Comparison of ENCODE assay signal across 16 cellular contexts in the genomic region with DNA sequence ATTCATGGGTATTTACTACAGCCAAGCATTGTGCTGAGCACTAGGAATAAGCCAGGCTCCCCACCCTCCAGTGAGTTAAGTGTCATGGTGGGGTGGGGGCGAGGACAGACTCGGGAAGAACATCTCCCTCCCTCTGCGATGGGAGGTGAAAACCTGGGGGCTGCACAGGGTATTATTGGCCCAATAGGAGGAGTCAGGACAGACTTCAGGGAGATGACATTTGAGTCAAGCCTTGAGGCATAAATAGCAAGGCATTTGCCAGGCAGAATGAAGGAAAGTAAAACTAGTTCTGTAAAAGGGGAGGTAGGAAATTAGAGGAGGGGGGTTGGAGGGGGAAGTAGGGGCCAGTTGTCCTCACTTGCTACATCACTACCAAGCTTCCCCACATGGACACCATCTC. TPM values are rescaled to one million over a fixed set of nuclear protein-coding genes. Genes with fewer than 3 reads are reported as not detected.
DNase-seq lines count a peak whose midpoint lies in the region; ATAC-seq and TF ChIP-seq lines count a peak whose summit lies in the region.
"Had no signal": no experiment of that assay in that cellular context is flagged by ENCODE, and none has a peak within 500 bp of the region (broad histone marks: within the 10 kb centered on the region; RNA-seq: fewer than 3 reads in every experiment).

No MANE protein-coding gene starts in this region.

- peak overlapping the region; percentile 69 for H3K4me2 ChIP-seq in KMS-11

- no peaks in the 10 kb centered on the region for H3K9me3 Mint-ChIP-seq in HFFc6
- no peaks in the 10 kb centered on the region for H3K9me3 Mint-ChIP-seq in activated T-helper 1 cell treated with anti-CD3 and anti-CD28 coated beads, Interleukin-12 subunit alpha, Interleukin-12 subunit beta, Interleukin-2, Interleukin-4 antibody, amounts not matched to agents 30 ng/mL and 10 ng/mL and 1 ng/mL, durations not matched to agents 14 hours and 24 hours and 36 hours
- H3K9me3 Mint-ChIP-seq in activated T-cell treated with anti-CD3 and anti-CD28 coated beads, Interleukin-2, amount 50 U/mL, for 24 hours = no peaks in the 10 kb centered on the region
- H3K9me3 Mint-ChIP-seq: CD4-positive, alpha-beta memory T cell had no signal

- H3K27ac ChIP-seq in KMS-11 (peak overlapping the region; percentile 9; the same call in 1 of the 2 replicates), SJCRH30 (peak overlapping the region; percentile 38), mucosa of rectum (ENCODE audit: low read depth in 2 of 2, low read length in 2 of 2) (peak overlapping the region; percentile 31 to 49), skeletal muscle tissue (ENCODE audit: low read depth, low read length) (peak overlapping the region; percentile 36)

- TF ChIP-seq CTCF in KMS-11 (conservative IDR thresholded peaks at IDR 0.05; ENCODE audit: low read depth, low read length) (no peak), HFFc6 (IDR thresholded peaks at IDR 0.05) (no peak)

- H3K27me3 ChIP-seq in KMS-11 (ENCODE audit: insufficient read depth, low read depth) = no peaks in the 10 kb centered on the region
- no peaks in the 10 kb centered on the region for H3K27me3 ChIP-seq in SJCRH30
- H3K27me3 ChIP-seq in mucosa of rectum (ENCODE audit: control insufficient read depth in 2 of 2, insufficient read depth in 2 of 2, low read length in 2 of 2) = peaks cover 5 to 28% of the 10 kb centered on the region in 2 donors
- peaks cover 18 to 37% (median 20%) of the 10 kb centered on the region in 3 donors for H3K27me3 ChIP-seq in skeletal muscle tissue (ENCODE audit: control insufficient read depth in 3 of 3, insufficient read depth in 3 of 3, low read length in 3 of 3)

- no peak overlapping the region for H3K27ac Mint-ChIP-seq in HFFc6
- H3K27ac Mint-ChIP-seq in activated T-helper 1 cell treated with anti-CD3 and anti-CD28 coated beads, Interleukin-12 subunit alpha, Interleukin-12 subunit beta, Interleukin-2, Interleukin-4 antibody, amounts not matched to agents 30 ng/mL and 10 ng/mL and 1 ng/mL, durations not matched to agents 14 hours and 24 hours and 36 hours = no peak overlapping the region
- H3K27ac Mint-ChIP-seq in activated T-cell treated with anti-CD3 and anti-CD28 coated beads, Interleukin-2, amount 50 U/mL, for 24 hours = no peak overlapping the region
- H3K27ac Mint-ChIP-seq: CD4-positive, alpha-beta memory T cell had no signal

- no peaks in the 10 kb centered on the region for H3K79me2 ChIP-seq in KMS-11 (ENCODE audit: insufficient read depth, low read depth)

- H3K4me1 ChIP-seq in KMS-11 (ENCODE audit: low read depth, poor library complexity, severe bottlenecking) = peaks cover 36% of the 10 kb centered on the region
- H3K4me1 ChIP-seq in SJCRH30 = peaks cover 26% of the 10 kb centered on the region
- H3K4me1 ChIP-seq in mucosa of rectum (ENCODE audit: control insufficient read depth in 2 of 2, insufficient read depth in 2 of 2, low read length in 2 of 2) = peaks cover 0 to 4% of the 10 kb centered on the region in 2 donors
- H3K4me1 ChIP-seq in skeletal muscle tissue (ENCODE audit: control insufficient read depth in 3 of 3, insufficient read depth in 3 of 3, low read length in 3 of 3) = peaks cover 0 to 8% (median 6%) of the 10 kb centered on the region in 3 donors

- no peaks in the 10 kb centered on the region for H4K20me1 ChIP-seq in KMS-11 (ENCODE audit: insufficient read depth)

- DNase-seq in SJCRH30 (peak in 1 of 2 experiments; percentile 54), HFFc6 (no peak)
- DNase-seq in activated T-helper 1 cell treated with anti-CD3 and anti-CD28 coated beads, Interleukin-12 subunit alpha, Interleukin-12 subunit beta, Interleukin-2, Interleukin-4 antibody, amounts not matched to agents 30 ng/mL and 10 ng/mL and 1 ng/mL, durations not matched to agents 14 hours and 24 hours and 36 hours (ENCODE audit: low spot score) = no peak
- DNase-seq in activated T-cell treated with anti-CD3 and anti-CD28 coated beads, Interleukin-2, amount 50 U/mL, for 24 hours = no peak
- DNase-seq: Caco-2; CD4-positive, alpha-beta memory T cell; DND-41; GOT3; NCI-H1048; SW 1271 had no signal

- no peak overlapping the region for H3K4me3 Mint-ChIP-seq in HFFc6
- no peak overlapping the region for H3K4me3 Mint-ChIP-seq in activated T-helper 1 cell treated with anti-CD3 and anti-CD28 coated beads, Interleukin-12 subunit alpha, Interleukin-12 subunit beta, Interleukin-2, Interleukin-4 antibody, amounts not matched to agents 30 ng/mL and 10 ng/mL and 1 ng/mL, durations not matched to agents 14 hours and 24 hours and 36 hours
- H3K4me3 Mint-ChIP-seq in activated T-cell treated with anti-CD3 and anti-CD28 coated beads, Interleukin-2, amount 50 U/mL, for 24 hours = no peak overlapping the region
- H3K4me3 Mint-ChIP-seq: CD4-positive, alpha-beta memory T cell had no signal

- peaks cover 37% of the 10 kb centered on the region for H3K27me3 Mint-ChIP-seq in HFFc6 (ENCODE audit: insufficient read depth)
- H3K27me3 Mint-ChIP-seq in activated T-helper 1 cell treated with anti-CD3 and anti-CD28 coated beads, Interleukin-12 subunit alpha, Interleukin-12 subunit beta, Interleukin-2, Interleukin-4 antibody, amounts not matched to agents 30 ng/mL and 10 ng/mL and 1 ng/mL, durations not matched to agents 14 hours and 24 hours and 36 hours (ENCODE audit: insufficient read depth) = peaks cover 31% of the 10 kb centered on the region
- H3K27me3 Mint-ChIP-seq in activated T-cell treated with anti-CD3 and anti-CD28 coated beads, Interleukin-2, amount 50 U/mL, for 24 hours = peaks cover 70% of the 10 kb centered on the region

- peaks cover 35% of the 10 kb centered on the region for H3K4me1 Mint-ChIP-seq in HFFc6 (ENCODE audit: low read depth)
- H3K4me1 Mint-ChIP-seq in activated T-helper 1 cell treated with anti-CD3 and anti-CD28 coated beads, Interleukin-12 subunit alpha, Interleukin-12 subunit beta, Interleukin-2, Interleukin-4 antibody, amounts not matched to agents 30 ng/mL and 10 ng/mL and 1 ng/mL, durations not matched to agents 14 hours and 24 hours and 36 hours (ENCODE audit: low read depth) = peaks cover 9% of the 10 kb centered on the region
- peaks cover 13% of the 10 kb centered on the region for H3K4me1 Mint-ChIP-seq in activated T-cell treated with anti-CD3 and anti-CD28 coated beads, Interleukin-2, amount 50 U/mL, for 24 hours (ENCODE audit: low read depth)

- H3K9ac ChIP-seq in KMS-11 = no peak overlapping the region
- H3K9ac ChIP-seq in mucosa of rectum (ENCODE audit: low read depth in 1 of 2, low read length in 2 of 2) = no peak overlapping the region
- H3K9ac ChIP-seq in skeletal muscle tissue (ENCODE audit: low read depth in 1 of 3, low read length in 3 of 3) = peak overlapping the region in 1 of 3 donors; percentile 45

- ATAC-seq in HG03095 (IDR thresholded peaks at IDR 0.05; ENCODE audit: unreplicated experiment) = no peak

- no peak overlapping the region for H3K4me3 ChIP-seq in KMS-11 (IDR thresholded peaks at IDR 0.05; ENCODE audit: insufficient read depth, low read depth, low read length)
- peak overlapping the region; percentile 26 for H3K4me3 ChIP-seq in SJCRH30
- no peak overlapping the region for H3K4me3 ChIP-seq in mucosa of rectum (ENCODE audit: low read length in 2 of 2)
- peak overlapping the region in 1 of 3 donors; percentile 19 for H3K4me3 ChIP-seq in skeletal muscle tissue (ENCODE audit: low read length in 3 of 3)

- H2AFZ ChIP-seq in KMS-11 (ENCODE audit: low read depth) = peak overlapping the region; percentile 35; the same call in 1 of the 2 replicates

- H3K9me3 ChIP-seq in SJCRH30 (replicated peaks) (no peaks in the 10 kb centered on the region), mucosa of rectum (ENCODE audit: control insufficient read depth in 2 of 2, low read length in 2 of 2) (no peaks in the 10 kb centered on the region), skeletal muscle tissue (ENCODE audit: control insufficient read depth in 3 of 3, low read length in 3 of 3) (no peaks in the 10 kb centered on the region)
- H3K9me3 ChIP-seq: Caco-2 had no signal

- H3K36me3 Mint-ChIP-seq in HFFc6 (ENCODE audit: low read depth) = no peaks in the 10 kb centered on the region
- no peaks in the 10 kb centered on the region for H3K36me3 Mint-ChIP-seq in activated T-helper 1 cell treated with anti-CD3 and anti-CD28 coated beads, Interleukin-12 subunit alpha, Interleukin-12 subunit beta, Interleukin-2, Interleukin-4 antibody, amounts not matched to agents 30 ng/mL and 10 ng/mL and 1 ng/mL, durations not matched to agents 14 hours and 24 hours and 36 hours (ENCODE audit: low read depth)
- no peaks in the 10 kb centered on the region for H3K36me3 Mint-ChIP-seq in activated T-cell treated with anti-CD3 and anti-CD28 coated beads, Interleukin-2, amount 50 U/mL, for 24 hours (ENCODE audit: low read depth)
- H3K36me3 Mint-ChIP-seq: CD4-positive, alpha-beta memory T cell had no signal

- intact Hi-C loops in activated T-helper 1 cell treated with anti-CD3 and anti-CD28 coated beads, Interleukin-12 subunit alpha, Interleukin-12 subunit beta, Interleukin-2, Interleukin-4 antibody, amounts not matched to agents 30 ng/mL and 10 ng/mL and 1 ng/mL, durations not matched to agents 14 hours and 24 hours and 36 hours (cut with micrococcal nuclease) = no loop called here

- H3K36me3 ChIP-seq in KMS-11 (ENCODE audit: insufficient read depth) = no peaks in the 10 kb centered on the region
- no peaks in the 10 kb centered on the region for H3K36me3 ChIP-seq in SJCRH30
- H3K36me3 ChIP-seq in mucosa of rectum (ENCODE audit: control insufficient read depth in 2 of 2, insufficient read depth in 2 of 2, low read length in 2 of 2) = no peaks in the 10 kb centered on the region
- no peaks in the 10 kb centered on the region for H3K36me3 ChIP-seq in skeletal muscle tissue (ENCODE audit: control insufficient read depth in 3 of 3, insufficient read depth in 3 of 3, low read length in 3 of 3)

RNA-seq across cellular contexts. Expression of a gene that starts 18.9 kb away (rescaled TPM):
- not detected in 2 replicates for total RNA-seq in SJCRH30 (2014; rRNA removed; shearing (Covaris generic))
- total RNA-seq in skeletal muscle tissue = 1.0 TPM
- total RNA-seq in HFFc6 (2021; fragmentation: NEBNext Ultra II Directional; extraction: Animal tissue kit (Norgen Biotek cat#: 25700)) = not detected
- not detected in 2 replicates for total RNA-seq in activated T-helper 1 cell treated with anti-CD3 and anti-CD28 coated beads, Interleukin-12 subunit alpha, Interleukin-12 subunit beta, Interleukin-2, Interleukin-4 antibody, amounts not matched to agents 30 ng/mL and 10 ng/mL and 1 ng/mL, durations not matched to agents 14 hours and 24 hours and 36 hours
- total RNA-seq: CD4-positive, alpha-beta memory T cell; LHCN-M2; OCI-LY7 had no signal
